8 cellular contexts compared by ENCODE assay signal in the genomic region with DNA sequence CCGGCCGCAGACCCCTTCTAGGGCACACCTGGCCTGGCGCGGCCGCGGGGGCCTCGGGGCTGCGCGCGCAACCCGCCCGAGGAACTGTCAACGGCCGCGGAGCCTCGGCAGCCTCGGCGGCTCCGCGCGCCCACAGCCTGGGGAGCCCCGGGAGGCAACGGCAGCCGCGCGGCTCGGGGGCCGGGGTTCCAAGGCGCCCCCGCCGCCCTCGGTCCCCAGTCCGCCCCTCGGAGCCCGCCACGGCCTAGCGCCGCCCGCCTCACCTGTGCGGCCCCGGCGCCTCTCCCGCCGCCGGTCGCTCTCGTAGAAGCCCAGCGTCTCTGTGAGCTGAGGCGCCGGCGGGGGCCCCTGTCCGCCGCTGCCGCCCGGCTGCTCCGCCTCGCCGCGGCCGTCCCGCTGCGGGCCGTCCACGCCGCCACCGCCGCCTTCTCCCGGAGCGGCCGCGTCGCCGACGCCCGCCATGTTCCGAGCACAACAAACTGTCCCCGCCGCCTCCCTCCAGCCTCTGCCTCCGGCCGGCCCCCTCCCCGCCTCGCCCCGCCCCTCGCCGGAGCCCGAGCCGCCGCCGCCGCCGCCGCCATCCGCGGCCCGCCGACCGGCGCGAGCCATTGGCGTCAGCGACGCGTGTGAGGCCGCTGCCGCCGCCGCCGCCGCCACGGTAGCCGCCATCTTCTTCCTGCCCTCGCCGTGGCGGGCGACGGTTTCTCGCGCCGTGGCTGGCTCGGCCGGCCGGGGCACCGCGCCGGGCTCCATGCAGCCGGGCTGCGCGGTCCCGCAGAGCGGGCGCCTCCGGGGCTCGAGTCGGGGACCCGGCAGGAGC. TPM values are rescaled to one million over a fixed set of nuclear protein-coding genes. Genes with fewer than 3 reads are reported as not detected.
DNase-seq lines count a peak whose midpoint lies in the region; ATAC-seq and TF ChIP-seq lines count a peak whose summit lies in the region.

Gene TAPT1 (minus strand): TSS at position 476 of the 820 bp plus-strand sequence. CDS start 14 bp downstream, at position 462.

- ATAC-seq in GM18868 (IDR thresholded peaks at IDR 0.05; ENCODE audit: unreplicated experiment), result peak; percentile 71
- ATAC-seq in HG03095 (IDR thresholded peaks at IDR 0.05; ENCODE audit: unreplicated experiment), result peak; percentile 68

- TF ChIP-seq CTCF in endodermal cell (conservative IDR thresholded peaks at IDR 0.05), result no peak

- H3K27me3 Mint-ChIP-seq in endodermal cell (ENCODE audit: insufficient read depth), result peaks cover 2% of the 10 kb centered on the region

- no peaks in the 10 kb centered on the region for H3K9me3 Mint-ChIP-seq in endodermal cell

- H3K27me3 ChIP-seq in endodermal cell (ENCODE audit: control insufficient read depth, insufficient read depth, low read length, poor library complexity, severe bottlenecking), result no peaks in the 10 kb centered on the region

- H3K36me3 Mint-ChIP-seq in endodermal cell (ENCODE audit: low read depth), result no peaks in the 10 kb centered on the region

- peak within 1 kb of the TSS; percentile 65 for H3K27ac ChIP-seq in endodermal cell (ENCODE audit: low read depth, low read length)
- H3K27ac ChIP-seq in mesodermal cell (ENCODE audit: low read depth, low read length, severe bottlenecking), result peak within 1 kb of the TSS; percentile 75

- peaks cover 3% of the 10 kb centered on the region for H3K4me1 ChIP-seq in endodermal cell (ENCODE audit: control insufficient read depth, insufficient read depth, low read length)
- H3K4me1 ChIP-seq in mesodermal cell (ENCODE audit: control insufficient read depth, insufficient read depth, low read length, poor library complexity, severe bottlenecking), result peaks cover 11% of the 10 kb centered on the region

- H3K36me3 ChIP-seq in endodermal cell (ENCODE audit: control insufficient read depth, insufficient read depth, low read length) (no peaks in the 10 kb centered on the region), mesodermal cell (ENCODE audit: control insufficient read depth, insufficient read depth, low read length) (no peaks in the 10 kb centered on the region)

- WGBS in endodermal cell (ENCODE audit: insufficient coverage in 1 of 2, insufficient read length in 1 of 2), 2 experiments, result 0% methylated on average over 2 to 135 of the region's 135 CpGs
- WGBS in mesodermal cell (ENCODE audit: insufficient coverage in 2 of 2), 2 experiments, result 0% methylated on average over 61 to 112 of the region's 135 CpGs

- H3K4me3 ChIP-seq in endodermal cell (ENCODE audit: low read length) (peak within 1 kb of the TSS; percentile 90), mesodermal cell (ENCODE audit: extremely low read depth, insufficient read depth, low read length, poor library complexity, severe bottlenecking) (peak within 1 kb of the TSS; percentile 85)

- H3K9ac ChIP-seq in endodermal cell (ENCODE audit: extremely low read depth, low read length, poor library complexity, severe bottlenecking), result peak within 1 kb of the TSS; percentile 54

- peaks cover 30% of the 10 kb centered on the region for H3K4me1 Mint-ChIP-seq in endodermal cell

- H3K27ac Mint-ChIP-seq in endodermal cell, result peak within 1 kb of the TSS; percentile 98

- H3K4me3 Mint-ChIP-seq in endodermal cell, result peak within 1 kb of the TSS; percentile 89

- DNase-seq in AG08395 (ENCODE audit: low spot score) (peak; percentile 78), NCI-H69 (lab: John Stamatoyannopoulos, UW) (peak; percentile 72), endodermal cell (peak; percentile 90)
- DNase-seq in activated CD8-positive, alpha-beta memory T cell treated with anti-CD3 and anti-CD28 coated beads, Interleukin-2, amount 50 U/mL, for 24 hours (ENCODE audit: extremely low read depth), result peak; percentile 39
- peak; percentile 72 to 76 for DNase-seq in stimulated activated CD8-positive, alpha-beta memory T cell treated with anti-CD3 and anti-CD28 coated beads, Interleukin-15, amount 100 ng/mL, for 48 hours (ENCODE audit: low read depth in 2 of 2)

- no peaks in the 10 kb centered on the region for H3K9me3 ChIP-seq in endodermal cell (ENCODE audit: control insufficient read depth, low read length)
- no peaks in the 10 kb centered on the region for H3K9me3 ChIP-seq in mesodermal cell (ENCODE audit: control insufficient read depth, low read length)

RNA-seq across cellular contexts. Expression of gene TAPT1, which starts in this region (rescaled TPM):
- 10 to 100 TPM; 19.8 to 22.6 TPM for total RNA-seq in endodermal cell
- polyA plus RNA-seq in endodermal cell (2013, experiment 1 of 2), result 19.8 TPM
- polyA plus RNA-seq in endodermal cell (2013, experiment 2 of 2), result 21.2 TPM
- polyA plus RNA-seq in mesodermal cell (2013, experiment 1 of 2), result 12.3 TPM
- polyA plus RNA-seq in mesodermal cell (2013, experiment 2 of 2), result 19.1 TPM

Comparison
In these comparisons a context has a peak if more than half of its experiments do, and no peak if none do; other contexts are left out.
1. Peak in every context shown above with its lines: DNase-seq, ATAC-seq, H3K4me3 ChIP-seq and H3K27ac ChIP-seq.
2. DNase-seq: peak in every context shown above with its lines; median percentile 90 in endodermal cell; 78 in AG08395; 74 in stimulated activated CD8-positive, alpha-beta memory T cell treated with anti-CD3 and anti-CD28 coated beads, Interleukin-15, amount 100 ng/mL, for 48 hours; 72 in NCI-H69; 39 in activated CD8-positive, alpha-beta memory T cell treated with anti-CD3 and anti-CD28 coated beads, Interleukin-2, amount 50 U/mL, for 24 hours.